Comparison of ENCODE assay signal across 1 cellular context in the genomic region with DNA sequence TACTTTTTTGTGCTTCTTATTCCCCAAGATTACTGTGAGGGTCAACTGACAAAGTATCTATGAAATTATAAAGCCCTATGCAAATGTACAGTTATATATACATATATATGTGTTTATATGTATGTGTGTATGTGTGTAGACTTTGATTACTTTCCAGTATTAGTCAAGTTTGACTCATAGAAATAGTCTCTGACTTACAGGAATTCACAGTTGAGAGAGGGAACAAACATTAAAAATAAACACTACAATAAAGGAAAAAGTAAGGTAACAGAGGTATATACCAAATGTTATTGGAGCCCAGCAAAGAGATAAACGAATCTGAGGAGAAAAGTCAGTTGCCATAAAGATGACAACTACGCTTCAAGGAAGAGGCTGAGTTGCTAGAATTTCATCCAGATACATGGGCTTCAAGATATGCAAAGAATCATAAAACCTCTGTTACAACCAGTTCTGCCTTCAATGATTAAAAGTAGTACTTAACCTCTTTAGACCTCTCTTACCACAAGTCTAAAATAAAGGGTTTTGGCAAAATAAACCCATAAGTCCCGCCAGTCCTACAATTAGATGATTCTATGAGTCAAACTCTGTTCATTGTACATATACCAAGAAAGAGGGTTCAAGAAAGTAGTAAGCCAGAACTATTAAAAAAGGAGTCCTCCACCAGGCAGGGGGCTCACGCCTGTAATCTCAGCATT.
TF ChIP-seq lines count a peak whose summit lies in the region.

No MANE protein-coding gene starts in this region.

TF ChIP-seq in IMR-90, 13 proteins besides CTCF, POLR2A, EP300 and RAD21:
- no peak for TF ChIP-seq CHD1 (IDR thresholded peaks at IDR 0.05; ENCODE audit: low read depth, low read length)
- TF ChIP-seq FOS (IDR thresholded peaks at IDR 0.05; ENCODE audit: low read depth, low read length): peak; percentile 22
